In genomic region chr17:63919311-63919723, GRCh38 we compare ENCODE assay signal across 8 cellular contexts.
DNase-seq lines count a peak whose midpoint lies in the region; ATAC-seq and TF ChIP-seq lines count a peak whose summit lies in the region.

No MANE protein-coding gene starts in this region.

- peaks cover 13% of the 10 kb centered on the region for H3K27me3 Mint-ChIP-seq in nephron (ENCODE audit: low read depth)
- peaks cover 7% of the 10 kb centered on the region for H3K27me3 Mint-ChIP-seq in stimulated activated naive CD8-positive, alpha-beta T cell treated with anti-CD3 and anti-CD28 coated beads, Interleukin-15, amount 100 ng/mL, for 72 hours

- H3K36me3 Mint-ChIP-seq in nephron (ENCODE audit: low read depth): no peaks in the 10 kb centered on the region

- DNase-seq in DMS153 treated with DMSO at 0.1 percent for 48 hours (lab: John Stamatoyannopoulos, UW; ENCODE audit: unreplicated experiment): peak; percentile 24
- DNase-seq in DMS153 (lab: John Stamatoyannopoulos, UW): no peak
- DNase-seq in NCI-H774 (lab: John Stamatoyannopoulos, UW): peak; percentile 55
- peak; percentile 24 to 49 (median 45) for DNase-seq in activated CD8-positive, alpha-beta memory T cell treated with anti-CD3 and anti-CD28 coated beads for 48 hours (ENCODE audit: low read depth in 2 of 3, low spot score in 2 of 3)
- DNase-seq in epidermal melanocyte (ENCODE audit: insufficient read length, low spot score): peak; percentile 81
- peak; percentile 70 to 76 for DNase-seq in stimulated activated naive CD8-positive, alpha-beta T cell treated with anti-CD3 and anti-CD28 coated beads, Interleukin-15, amount 100 ng/mL, for 72 hours

- peak; percentile 60 for ATAC-seq in HG02642 (IDR thresholded peaks at IDR 0.05; ENCODE audit: poor library complexity, unreplicated experiment)
- peak; percentile 94 for ATAC-seq in stimulated activated naive CD8-positive, alpha-beta T cell treated with anti-CD3 and anti-CD28 coated beads, Interleukin-15, amount 100 ng/mL, for 72 hours

- no peak overlapping the region for H3K27ac Mint-ChIP-seq in nephron
- H3K27ac Mint-ChIP-seq in stimulated activated naive CD8-positive, alpha-beta T cell treated with anti-CD3 and anti-CD28 coated beads, Interleukin-15, amount 100 ng/mL, for 72 hours: no peak overlapping the region

- H3K4me1 Mint-ChIP-seq in nephron: peaks cover 5% of the 10 kb centered on the region
- peaks cover 14% of the 10 kb centered on the region for H3K4me1 Mint-ChIP-seq in stimulated activated naive CD8-positive, alpha-beta T cell treated with anti-CD3 and anti-CD28 coated beads, Interleukin-15, amount 100 ng/mL, for 72 hours

- no peak overlapping the region for H3K4me3 Mint-ChIP-seq in nephron
- no peak overlapping the region for H3K4me3 Mint-ChIP-seq in stimulated activated naive CD8-positive, alpha-beta T cell treated with anti-CD3 and anti-CD28 coated beads, Interleukin-15, amount 100 ng/mL, for 72 hours

- no peaks in the 10 kb centered on the region for H3K9me3 Mint-ChIP-seq in nephron
- no peaks in the 10 kb centered on the region for H3K9me3 Mint-ChIP-seq in stimulated activated naive CD8-positive, alpha-beta T cell treated with anti-CD3 and anti-CD28 coated beads, Interleukin-15, amount 100 ng/mL, for 72 hours

- peak; percentile 84 to 91 (median 85) for TF ChIP-seq CTCF in nephron (IDR thresholded peaks at IDR 0.05; ENCODE audit: unreplicated experiment in 3 of 3)
